In genomic region chr17:65561394-65562205, GRCh38 we compare ENCODE assay signal across 8 cellular contexts. TPM values are rescaled to one million over a fixed set of nuclear protein-coding genes. Genes with fewer than 3 reads are reported as not detected.
DNase-seq lines count a peak whose midpoint lies in the region; ATAC-seq, FAIRE-seq and TF ChIP-seq lines count a peak whose summit lies in the region.

A gene with protein sequence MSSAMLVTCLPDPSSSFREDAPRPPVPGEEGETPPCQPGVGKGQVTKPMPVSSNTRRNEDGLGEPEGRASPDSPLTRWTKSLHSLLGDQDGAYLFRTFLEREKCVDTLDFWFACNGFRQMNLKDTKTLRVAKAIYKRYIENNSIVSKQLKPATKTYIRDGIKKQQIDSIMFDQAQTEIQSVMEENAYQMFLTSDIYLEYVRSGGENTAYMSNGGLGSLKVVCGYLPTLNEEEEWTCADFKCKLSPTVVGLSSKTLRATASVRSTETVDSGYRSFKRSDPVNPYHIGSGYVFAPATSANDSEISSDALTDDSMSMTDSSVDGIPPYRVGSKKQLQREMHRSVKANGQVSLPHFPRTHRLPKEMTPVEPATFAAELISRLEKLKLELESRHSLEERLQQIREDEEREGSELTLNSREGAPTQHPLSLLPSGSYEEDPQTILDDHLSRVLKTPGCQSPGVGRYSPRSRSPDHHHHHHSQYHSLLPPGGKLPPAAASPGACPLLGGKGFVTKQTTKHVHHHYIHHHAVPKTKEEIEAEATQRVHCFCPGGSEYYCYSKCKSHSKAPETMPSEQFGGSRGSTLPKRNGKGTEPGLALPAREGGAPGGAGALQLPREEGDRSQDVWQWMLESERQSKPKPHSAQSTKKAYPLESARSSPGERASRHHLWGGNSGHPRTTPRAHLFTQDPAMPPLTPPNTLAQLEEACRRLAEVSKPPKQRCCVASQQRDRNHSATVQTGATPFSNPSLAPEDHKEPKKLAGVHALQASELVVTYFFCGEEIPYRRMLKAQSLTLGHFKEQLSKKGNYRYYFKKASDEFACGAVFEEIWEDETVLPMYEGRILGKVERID (minus strand): TSS chr17:65561648. CDS start chr17:65558620, 3,028 bp downstream.

- H2AFZ ChIP-seq in neural progenitor cell (replicated peaks) = no peak within 1 kb of the TSS

- H3K27ac ChIP-seq in RWPE2 (ENCODE audit: poor library complexity, severe bottlenecking) (peak within 1 kb of the TSS; percentile 27), foreskin keratinocyte (peak within 1 kb of the TSS; percentile 80), neural progenitor cell (peak within 1 kb of the TSS; percentile 100), stomach (peak within 1 kb of the TSS; percentile 83 to 95 (median 92))

- peaks cover 38% of the 10 kb centered on the region for H3K4me1 Mint-ChIP-seq in neural progenitor cell

- intact Hi-C loops in stomach (cut with DNase I; ENCODE audit: low total_unique reads) = no loop called here

- H3K79me2 ChIP-seq in neural progenitor cell (ENCODE audit: low read depth) = no peaks in the 10 kb centered on the region

- peak within 1 kb of the TSS; percentile 82 for H3K27ac Mint-ChIP-seq in neural progenitor cell

- no peak for TF ChIP-seq POLR2A in stomach (IDR thresholded peaks at IDR 0.05)

- H3K36me3 ChIP-seq in RWPE2 (ENCODE audit: low read depth) (no peaks in the 10 kb centered on the region), neural progenitor cell (no peaks in the 10 kb centered on the region), stomach (no peaks in the 10 kb centered on the region)

- peak within 1 kb of the TSS; percentile 60 for H3K4me3 ChIP-seq in Jurkat, Clone E6-1 (ENCODE audit: low read length)
- H3K4me3 ChIP-seq in RWPE2 (ENCODE audit: severe bottlenecking) = peak within 1 kb of the TSS; percentile 46
- H3K4me3 ChIP-seq in neural progenitor cell = peak within 1 kb of the TSS; percentile 95
- H3K4me3 ChIP-seq in stomach = peak within 1 kb of the TSS in 2 of 4 donors; percentile 95 to 96

- H4K20me1 ChIP-seq in neural progenitor cell (ENCODE audit: low read depth) = no peaks in the 10 kb centered on the region

- H3K9ac ChIP-seq in neural progenitor cell = peak within 1 kb of the TSS; percentile 68

- ATAC-seq in GM21717 (IDR thresholded peaks at IDR 0.05; ENCODE audit: unreplicated experiment) (peak; percentile 84), RWPE2 (ENCODE audit: low read depth) (peak; percentile 79), foreskin keratinocyte (peak; percentile 90)

- H3K4me2 ChIP-seq in neural progenitor cell = peak within 1 kb of the TSS; percentile 91

- peaks cover 4% of the 10 kb centered on the region for H3K36me3 Mint-ChIP-seq in neural progenitor cell

- peak within 1 kb of the TSS; percentile 84 for H3K4me3 Mint-ChIP-seq in neural progenitor cell

- no peak for FAIRE-seq in D721Med (lab: Jason Lieb, UNC)

- peaks cover 14% of the 10 kb centered on the region for H3K27me3 Mint-ChIP-seq in neural progenitor cell (ENCODE audit: insufficient read depth, low read depth)

- TF ChIP-seq CTCF in D721Med (IDR thresholded peaks at IDR 0.05; ENCODE audit: insufficient read depth, missing control alignments) (peak; percentile 1), RWPE2 (IDR thresholded peaks at IDR 0.05; ENCODE audit: poor library complexity, severe bottlenecking) (no peak), foreskin keratinocyte (conservative IDR thresholded peaks at IDR 0.05) (peak; percentile 15), neural progenitor cell (IDR thresholded peaks at IDR 0.05) (peak; percentile 34), stomach (IDR thresholded peaks at IDR 0.05) (peak in 2 of 7 experiments; percentile 45 to 49)

- H3F3A ChIP-seq in neural progenitor cell (ENCODE audit: low read depth) = peaks cover 20% of the 10 kb centered on the region

- peak; percentile 91 for DNase-seq in D721Med (ENCODE audit: insufficient read length, low spot score)
- peak; percentile 85 for DNase-seq in Jurkat, Clone E6-1 (ENCODE audit: low read depth, low spot score)
- peak; percentile 85 for DNase-seq in RWPE2 (ENCODE audit: low spot score)
- DNase-seq in activated gamma-delta T cell treated with anti-CD3 and anti-CD28 coated beads, Interleukin-2, amount 50 U/mL, for 16 hours (ENCODE audit: low read depth) = peak; percentile 74
- peak; percentile 35 to 59 for DNase-seq in foreskin keratinocyte
- peak; percentile 98 for DNase-seq in neural progenitor cell (ENCODE audit: low spot score)
- DNase-seq in stomach = peak; percentile 94

- H3K9me3 Mint-ChIP-seq in neural progenitor cell = no peaks in the 10 kb centered on the region

- H3K27me3 ChIP-seq in RWPE2 (ENCODE audit: insufficient read depth, poor library complexity, severe bottlenecking) = peaks cover 37% of the 10 kb centered on the region
- peaks cover 47% of the 10 kb centered on the region for H3K27me3 ChIP-seq in foreskin keratinocyte
- H3K27me3 ChIP-seq in neural progenitor cell = peaks cover 5% of the 10 kb centered on the region
- H3K27me3 ChIP-seq in stomach = peaks cover 0 to 25% (median 0%) of the 10 kb centered on the region in 3 donors

- no peaks in the 10 kb centered on the region for H3K9me3 ChIP-seq in RWPE2 (ENCODE audit: severe bottlenecking)
- H3K9me3 ChIP-seq in neural progenitor cell (ENCODE audit: low read depth) = no peaks in the 10 kb centered on the region
- no peaks in the 10 kb centered on the region for H3K9me3 ChIP-seq in stomach

- WGBS in stomach, 5 donors = 1 to 3% (median 1%) methylated on average over 21 to 68 of the region's 68 CpGs

- H3K4me1 ChIP-seq in RWPE2 (ENCODE audit: insufficient read depth, poor library complexity, severe bottlenecking) (no peaks in the 10 kb centered on the region), foreskin keratinocyte (no peaks in the 10 kb centered on the region), neural progenitor cell (peaks cover 28% of the 10 kb centered on the region), stomach (peaks cover 18 to 31% (median 26%) of the 10 kb centered on the region in 4 donors)

- no peak for TF ChIP-seq EP300 in stomach (IDR thresholded peaks at IDR 0.05)

RNA-seq across cellular contexts. Expression of the gene that starts here (rescaled TPM):
- 2.5 TPM for polyA plus RNA-seq in Jurkat, Clone E6-1 (2012; ENCODE audit: insufficient read depth, insufficient read length)
- total RNA-seq in foreskin keratinocyte (0.21 and 0.34 TPM in 2 replicates), neural progenitor cell (ENCODE audit: low replicate concordance) (21.8 and 22.0 TPM in 2 replicates), stomach (10 to 100 TPM in 4 of 5 donors, 1 to 10 TPM in 1; 4.1 to 46.9 (median 25.3) TPM)
- polyA plus RNA-seq in foreskin keratinocyte (0.07 TPM in 2 replicates), stomach (1 to 10 TPM; 2.7 to 3.3 (median 3.2) TPM)

Comparison
In these comparisons a context has a peak if more than half of its experiments do, and no peak if none do; other contexts are left out.
1. Peak in DNase-seq, ATAC-seq and H3K27ac ChIP-seq in foreskin keratinocyte; RNA of the gene not detected or under 1 TPM.
2. DNase-seq: peak in every context shown above with its lines; median percentile 98 in neural progenitor cell; 94 in stomach; 91 in D721Med; 85 in Jurkat, Clone E6-1; 85 in RWPE2; 74 in activated gamma-delta T cell treated with anti-CD3 and anti-CD28 coated beads, Interleukin-2, amount 50 U/mL, for 16 hours; 47 in foreskin keratinocyte.
3. H3K27ac ChIP-seq: peak in every context shown above with its lines; median percentile 100 in neural progenitor cell; 92 in stomach; 80 in foreskin keratinocyte; 27 in RWPE2.